ENCODE assay signal across 22 cellular contexts in genomic region chr3:33682770-33683169, GRCh38.
"Had no signal": no experiment of that assay in that cellular context is flagged by ENCODE, and none has a peak within 500 bp of the region (broad histone marks: within the 10 kb centered on the region; RNA-seq: fewer than 3 reads in every experiment).

No MANE protein-coding gene starts in this region.

- DNase-seq: activated B cell treated with CpG ODN at 0.5 μM for 24 hours; activated CD4-positive, alpha-beta T cell treated with anti-CD3 and anti-CD28 coated beads for 48 hours; activated CD4-positive, alpha-beta T cell treated with anti-CD3 and anti-CD28 coated beads, Interleukin-2, amount 50 U/mL, for 1 hour; activated CD4-positive, alpha-beta T cell treated with anti-CD3 and anti-CD28 coated beads, Interleukin-2, amount 50 U/mL, for 48 hours; activated CD8-positive, alpha-beta memory T cell treated with anti-CD3 and anti-CD28 coated beads for 24 hours; activated CD8-positive, alpha-beta T cell treated with anti-CD3 and anti-CD28 coated beads for 36 hours; activated effector memory CD4-positive, alpha-beta T cell treated with Interleukin-2 at 50 U/mL for 16 hours; activated gamma-delta T cell treated with Interleukin-2 at 50 U/mL for 16 hours; activated naive CD4-positive, alpha-beta T cell treated with Interleukin-2 at 50 U/mL for 16 hours; activated naive CD8-positive, alpha-beta T cell treated with anti-CD3 and anti-CD28 coated beads, Interleukin-2, amount 10 ng/mL, durations not matched to agents 7 days and 5 days; activated T-cell treated with anti-CD3 and anti-CD28 coated beads, Interleukin-2, amount 50 U/mL, for 4 hours; central memory CD4-positive, alpha-beta T cell; cerebellar nuclear complex; colonic mucosa; effector memory CD4-positive, alpha-beta T cell; endodermal cell; foreskin fibroblast; head of caudate nucleus had no signal

- H3K27me3 Mint-ChIP-seq: activated B cell treated with CpG ODN at 0.5 μM for 24 hours; activated CD8-positive, alpha-beta T cell treated with anti-CD3 and anti-CD28 coated beads for 36 hours; activated naive CD4-positive, alpha-beta T cell treated with anti-CD3 and anti-CD28 coated beads, Interleukin-2, amount 50 U/mL, for 24 hours; activated naive CD8-positive, alpha-beta T cell treated with anti-CD3 and anti-CD28 coated beads, Interleukin-2, amount 10 ng/mL, durations not matched to agents 7 days and 5 days; activated T-helper 17 cell treated with anti-CD3 and anti-CD28 coated beads, Interleukin-2, amount 50 U/mL, for 72 hours; brain had no signal

- H3K27ac Mint-ChIP-seq: activated B cell treated with CpG ODN at 0.5 μM for 24 hours; activated CD8-positive, alpha-beta T cell treated with anti-CD3 and anti-CD28 coated beads for 36 hours; activated naive CD4-positive, alpha-beta T cell treated with anti-CD3 and anti-CD28 coated beads, Interleukin-2, amount 50 U/mL, for 24 hours; activated naive CD8-positive, alpha-beta T cell treated with anti-CD3 and anti-CD28 coated beads, Interleukin-2, amount 10 ng/mL, durations not matched to agents 7 days and 5 days; activated T-helper 17 cell treated with anti-CD3 and anti-CD28 coated beads, Interleukin-2, amount 50 U/mL, for 72 hours; brain; endodermal cell had no signal

- H3K4me1 Mint-ChIP-seq: activated B cell treated with CpG ODN at 0.5 μM for 24 hours; activated naive CD4-positive, alpha-beta T cell treated with anti-CD3 and anti-CD28 coated beads, Interleukin-2, amount 50 U/mL, for 24 hours; activated naive CD8-positive, alpha-beta T cell treated with anti-CD3 and anti-CD28 coated beads, Interleukin-2, amount 10 ng/mL, durations not matched to agents 7 days and 5 days; brain; endodermal cell had no signal

- H3K4me3 Mint-ChIP-seq: activated B cell treated with CpG ODN at 0.5 μM for 24 hours; activated CD8-positive, alpha-beta T cell treated with anti-CD3 and anti-CD28 coated beads for 36 hours; activated naive CD4-positive, alpha-beta T cell treated with anti-CD3 and anti-CD28 coated beads, Interleukin-2, amount 50 U/mL, for 24 hours; activated naive CD8-positive, alpha-beta T cell treated with anti-CD3 and anti-CD28 coated beads, Interleukin-2, amount 10 ng/mL, durations not matched to agents 7 days and 5 days; activated T-cell treated with anti-CD3 and anti-CD28 coated beads, Interleukin-2, amount 50 U/mL, for 4 hours; activated T-helper 17 cell treated with anti-CD3 and anti-CD28 coated beads, Interleukin-2, amount 50 U/mL, for 72 hours; brain; endodermal cell had no signal

- ATAC-seq: activated CD8-positive, alpha-beta T cell treated with anti-CD3 and anti-CD28 coated beads for 36 hours; activated T-cell treated with anti-CD3 and anti-CD28 coated beads, Interleukin-2, amount 50 U/mL, for 4 hours; activated T-helper 17 cell treated with anti-CD3 and anti-CD28 coated beads, Interleukin-2, amount 50 U/mL, for 72 hours; esophagus mucosa had no signal
